In genomic region chr15:39605146-39605545, GRCh38 we compare ENCODE assay signal across 20 cellular contexts.
"Had no signal": no experiment of that assay in that cellular context is flagged by ENCODE, and none has a peak within 500 bp of the region (broad histone marks: within the 10 kb centered on the region; RNA-seq: fewer than 3 reads in every experiment).

No MANE protein-coding gene starts in this region.

- H3K36me3 ChIP-seq: SJSA1 had no signal

- H3K27me3 ChIP-seq: SJSA1 had no signal

- H3K4me3 ChIP-seq: SJSA1 had no signal

- ATAC-seq: activated CD8-positive, alpha-beta memory T cell treated with anti-CD3 and anti-CD28 coated beads, Interleukin-2, amount 10 ng/mL, durations not matched to agents 7 days and 5 days; PC-3; SK-N-SH treated with all-trans-retinoic acid at 6 μM for 48 hours had no signal

- H3K27ac ChIP-seq: SJSA1 had no signal

- DNase-seq: activated CD4-positive, alpha-beta T cell treated with anti-CD3 and anti-CD28 coated beads, Interleukin-2, amount 10 ng/mL, durations not matched to agents 24 days and 14 days; activated CD4-positive, alpha-beta T cell treated with anti-CD3 and anti-CD28 coated beads, Interleukin-2, amount 50 U/mL, for 48 hours; activated CD4-positive, CD25-positive, alpha-beta regulatory T cell treated with anti-CD3 and anti-CD28 coated beads, Interleukin-2, amount 50 U/mL, for 72 hours; activated CD8-positive, alpha-beta memory T cell treated with anti-CD3 and anti-CD28 coated beads, Interleukin-2, amount 10 ng/mL, durations not matched to agents 7 days and 5 days; activated effector memory CD4-positive, alpha-beta T cell treated with Interleukin-2 at 50 U/mL for 16 hours; activated naive CD4-positive, alpha-beta T cell; activated T-cell treated with anti-CD3 and anti-CD28 coated beads, Interleukin-2, amount 50 U/mL, for 24 hours; amygdala; MM.1S; NCI-H1105; NCI-H1436; NCI-H1694 treated with DMSO at 0.1 percent for 48 hours; NCI-H2029 treated with DMSO at 0.1 percent for 48 hours; NCI-H510A treated with DMSO at 0.1 percent for 48 hours; NCI-H69; PC-3; SHP77; SW 1271 had no signal
